Comparison of ENCODE assay signal across 25 cellular contexts in the genomic region with DNA sequence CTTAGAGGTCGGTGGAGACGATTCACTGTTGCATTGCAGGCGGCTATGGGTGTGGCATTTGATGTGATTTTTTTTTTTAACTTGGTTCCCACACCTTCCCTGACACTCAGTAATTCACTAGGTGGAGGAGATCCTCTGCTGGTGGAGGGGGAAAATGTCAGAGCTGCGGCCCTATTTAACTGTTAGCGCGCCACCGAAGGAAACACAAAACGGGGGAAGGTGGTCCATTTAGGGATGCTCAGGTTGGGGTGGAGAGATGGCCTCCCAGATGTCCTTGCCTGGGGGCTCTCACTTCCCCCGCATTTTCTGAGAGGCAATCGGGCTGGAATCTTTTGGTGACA. TPM values are rescaled to one million over a fixed set of nuclear protein-coding genes. Genes with fewer than 3 reads are reported as not detected.
A peak's percentile ranks its signal among the peaks of the same experiment; 100 is the strongest.
DNase-seq lines count a peak whose midpoint lies in the region; ATAC-seq, FAIRE-seq and TF ChIP-seq lines count a peak whose summit lies in the region.
"Had no signal": no experiment of that assay in that cellular context is flagged by ENCODE, and none has a peak within 500 bp of the region (broad histone marks: within the 10 kb centered on the region; RNA-seq: fewer than 3 reads in every experiment).

No MANE protein-coding gene starts in this region.

- WGBS in HepG2 (ENCODE audit: low lambda C conversion rate) = 20% methylated on average over 10 of the region's 10 CpGs
- 18% methylated on average over 8 of the region's 10 CpGs for WGBS in right lobe of liver (ENCODE audit: insufficient coverage, low coverage, low lambda C conversion rate, missing lambda C conversion rate)

- DNase-seq in HepG2 (ENCODE audit: low spot score) (no peak), right lobe of liver (no peak), NB4 (ENCODE audit: low read depth) (peak; percentile 22), SW 1271 (lab: John Stamatoyannopoulos, UW) (no peak)
- DNase-seq: activated CD4-positive, alpha-beta T cell treated with anti-CD3 and anti-CD28 coated beads for 4 hours; activated effector memory CD4-positive, alpha-beta T cell treated with anti-CD3 and anti-CD28 coated beads, Interleukin-2, amount 50 U/mL, for 16 hours; AML-193; anterior cingulate cortex; caudate nucleus; EL; HCEC 1CT; MG63; RPMI8226; stimulated activated naive CD4-positive, alpha-beta T cell treated with Interleukin-2 at 50 U/mL for 16 hours had no signal

- H3K4me2 ChIP-seq in HepG2 (ENCODE audit: low read depth, low read length) = no peak overlapping the region
- H3K4me2 ChIP-seq: hepatocyte had no signal

- H3K9me3 ChIP-seq in HepG2 (ENCODE audit: low read length) = no peaks in the 10 kb centered on the region
- H3K9me3 ChIP-seq in right lobe of liver = no peaks in the 10 kb centered on the region
- H3K9me3 ChIP-seq: MG63, neutrophil, tibial artery had no signal

- H3K4me3 ChIP-seq in HepG2 (replicated peaks in 1 of 3; ENCODE audit: insufficient read depth in 1 of 3, low read depth in 2 of 3, low read length in 3 of 3) (no peak overlapping the region), right lobe of liver (no peak overlapping the region), NB4 (ENCODE audit: low read depth, low read length) (no peak overlapping the region)
- H3K4me3 ChIP-seq: hepatocyte, MG63, tibial artery had no signal

- POLR2A ChIA-PET in HepG2 (lab: Yijun Ruan, JAX) = no interaction called here

- TF ChIP-seq POLR2A in HepG2 (IDR thresholded peaks at IDR 0.05; ENCODE audit: insufficient read depth in 1 of 2, low read depth in 2 of 2, low read length in 2 of 2) = no peak
- no peak for TF ChIP-seq POLR2A in right lobe of liver (IDR thresholded peaks at IDR 0.05)
- no peak for TF ChIP-seq POLR2A in NB4 (IDR thresholded peaks at IDR 0.05; ENCODE audit: extremely low read depth, insufficient read length)

- no peak for FAIRE-seq in HepG2 (lab: Jason Lieb, UNC)
- FAIRE-seq: TTC549 had no signal

- TF ChIP-seq CTCF in HepG2 (CRISPR knock-in tag; IDR thresholded peaks at IDR 0.05) (no peak), right lobe of liver (IDR thresholded peaks at IDR 0.05) (no peak), NB4 (IDR thresholded peaks at IDR 0.05; ENCODE audit: low read depth, low read length) (no peak), VCaP (conservative IDR thresholded peaks at IDR 0.05) (peak; percentile 42)

- no peaks in the 10 kb centered on the region for H3K79me2 ChIP-seq in HepG2 (ENCODE audit: insufficient read depth, low read length)
- H3K79me2 ChIP-seq: hepatocyte had no signal

- ATAC-seq in HepG2 (no peak), right lobe of liver (no peak), GM21723 (IDR thresholded peaks at IDR 0.05; ENCODE audit: unreplicated experiment) (no peak), HG03097 (IDR thresholded peaks at IDR 0.05; ENCODE audit: low FRiP score, unreplicated experiment) (no peak)

- TF ChIP-seq RAD21 in HepG2 (CRISPR knock-in tag; IDR thresholded peaks at IDR 0.05) = no peak

- H3K27ac ChIP-seq in HepG2 (ENCODE audit: extremely low read length, insufficient read depth, low read length) (no peak overlapping the region), right lobe of liver (no peak overlapping the region), VCaP (no peak overlapping the region)
- H3K27ac ChIP-seq: epithelial cell of prostate, hepatocyte, neutrophil, skin epidermis, tibial artery had no signal

- H2AFZ ChIP-seq in HepG2 (ENCODE audit: low read length) = no peak overlapping the region
- H2AFZ ChIP-seq: hepatocyte had no signal

- CTCF ChIA-PET in HepG2 (lab: Yijun Ruan, JAX; ENCODE audit: low intra/inter-chr PET ratio, low total read pairs) = no interaction called here

- H3K4me1 ChIP-seq in HepG2 (ENCODE audit: insufficient read depth, low read length) (peaks cover 27% of the 10 kb centered on the region), right lobe of liver (peaks cover 0 to 3% (median 0%) of the 10 kb centered on the region in 4 donors)

- no TSS peak for BruUV-seq in HepG2 (replicated peaks; lab: Mats Ljungman, UMichigan)

- in situ Hi-C loops in HepG2 (cut with HindIII; ENCODE audit: extremely low pct_ligation_motif_present, low pct_unique_long_range_greater_than_20kb) = no loop called here

- peaks cover 5% of the 10 kb centered on the region; the same call in 1 of the 2 replicates for H4K20me1 ChIP-seq in HepG2 (ENCODE audit: insufficient read depth, low read length)

- H3K27me3 ChIP-seq in HepG2 (ENCODE audit: control insufficient read depth in 1 of 2, insufficient read depth in 2 of 2, low read length in 2 of 2) (peaks cover 16 to 87% of the 10 kb centered on the region in 2 experiments), right lobe of liver (peaks cover 10 to 65% of the 10 kb centered on the region in 2 donors)
- H3K27me3 ChIP-seq: MG63 had no signal

- H3K36me3 ChIP-seq in HepG2 (replicated peaks in 1 of 2; ENCODE audit: control insufficient read depth in 1 of 2, insufficient read depth in 2 of 2, low read length in 2 of 2) (no peaks in the 10 kb centered on the region), right lobe of liver (no peaks in the 10 kb centered on the region)
- H3K36me3 ChIP-seq: neutrophil, tibial artery had no signal

- intact Hi-C loops in HepG2 (cut with micrococcal nuclease; ENCODE audit: unreplicated experiment) = no loop called here
- intact Hi-C loops in right lobe of liver (cut with DNase I) = no loop called here

- no peak for TF ChIP-seq EP300 in HepG2 (IDR thresholded peaks at IDR 0.05; ENCODE audit: low read depth in 2 of 2, low read length in 2 of 2)
- no peak for TF ChIP-seq EP300 in HepG2 (CRISPR knock-in tag; IDR thresholded peaks at IDR 0.05; ENCODE audit: borderline replicate concordance)

- no peak overlapping the region for H3K9ac ChIP-seq in HepG2 (ENCODE audit: insufficient read depth, low read depth, low read length)

RNA-seq across cellular contexts. Expression of gene HOXC12, which starts 4.3 kb away (rescaled TPM):
- not detected in 2 replicates for total RNA-seq in HepG2 (2016; rRNA removed; fragmentation: Illumina TruSeq; extraction: Trizol)
- total RNA-seq in HepG2 (2016; cell fraction: cytosol; rRNA removed; fragmentation: Illumina TruSeq; extraction: Trizol; ENCODE audit: low read depth) = not detected in 2 replicates
- total RNA-seq in HepG2 (2016; cell fraction: insoluble cytoplasmic fraction; rRNA removed; fragmentation: Illumina TruSeq; extraction: Trizol) = not detected in 2 replicates
- not detected in 2 replicates for total RNA-seq in HepG2 (2016; cell fraction: membrane; rRNA removed; fragmentation: Illumina TruSeq; extraction: Trizol)
- not detected in 2 replicates for total RNA-seq in HepG2 (2016; cell fraction: nucleus; rRNA removed; fragmentation: Illumina TruSeq; extraction: Trizol)
- polyA plus RNA-seq in HepG2 (2011; rRNA removed) = not detected in 2 replicates
- not detected in 2 replicates for polyA plus RNA-seq in HepG2 (2011; cell fraction: cytosol; rRNA removed)
- polyA plus RNA-seq in HepG2 (2011; cell fraction: nucleus; rRNA removed) = not detected in 2 replicates
- polyA plus RNA-seq in HepG2 (2012) = not detected in 2 replicates
- polyA plus RNA-seq in HepG2 (2016; cell fraction: cytosol; fragmentation: Illumina TruSeq; extraction: Trizol; ENCODE audit: low read depth) = not detected in 2 replicates
- polyA plus RNA-seq in HepG2 (2016; cell fraction: insoluble cytoplasmic fraction; fragmentation: Illumina TruSeq; extraction: Trizol; ENCODE audit: low read depth) = not detected in 2 replicates
- polyA plus RNA-seq in HepG2 (2016; cell fraction: membrane; fragmentation: Illumina TruSeq; extraction: Trizol; ENCODE audit: low read depth) = not detected in 2 replicates
- not detected in 2 replicates for polyA plus RNA-seq in HepG2 (2016; cell fraction: nucleus; fragmentation: Illumina TruSeq; extraction: Trizol; ENCODE audit: insufficient read depth, low read depth)
- not detected in 2 replicates for polyA minus RNA-seq in HepG2 (2011; rRNA and poly(A)+ RNA removed; ENCODE audit: low replicate concordance)
- not detected in 2 replicates for polyA minus RNA-seq in HepG2 (2011; cell fraction: cytosol; rRNA and poly(A)+ RNA removed)
- not detected in 2 replicates for polyA minus RNA-seq in HepG2 (2011; cell fraction: nucleus; rRNA and poly(A)+ RNA removed)
- total RNA-seq in right lobe of liver = not detected
- total RNA-seq: dermis microvascular lymphatic vessel endothelial cell, hepatocyte, pulmonary artery endothelial cell had no signal
- polyA plus RNA-seq: hepatocyte had no signal

RNA-seq across cellular contexts. Expression of gene HOXC13, which starts 11.8 kb away (rescaled TPM):
- total RNA-seq in HepG2 (2016; rRNA removed; fragmentation: Illumina TruSeq; extraction: Trizol) = 0.07 TPM in 2 replicates
- not detected in 2 replicates for total RNA-seq in HepG2 (2016; cell fraction: cytosol; rRNA removed; fragmentation: Illumina TruSeq; extraction: Trizol; ENCODE audit: low read depth)
- total RNA-seq in HepG2 (2016; cell fraction: insoluble cytoplasmic fraction; rRNA removed; fragmentation: Illumina TruSeq; extraction: Trizol) = not detected in 2 replicates
- total RNA-seq in HepG2 (2016; cell fraction: membrane; rRNA removed; fragmentation: Illumina TruSeq; extraction: Trizol) = 0.10 TPM in 1 of 2 replicates, not detected in the other
- not detected in 2 replicates for total RNA-seq in HepG2 (2016; cell fraction: nucleus; rRNA removed; fragmentation: Illumina TruSeq; extraction: Trizol)
- polyA plus RNA-seq in HepG2 (2011; rRNA removed) = not detected in 2 replicates
- polyA plus RNA-seq in HepG2 (2011; cell fraction: cytosol; rRNA removed) = not detected in 2 replicates
- polyA plus RNA-seq in HepG2 (2011; cell fraction: nucleus; rRNA removed) = not detected in 2 replicates
- polyA plus RNA-seq in HepG2 (2012) = not detected in 2 replicates
- not detected in 2 replicates for polyA plus RNA-seq in HepG2 (2016; cell fraction: cytosol; fragmentation: Illumina TruSeq; extraction: Trizol; ENCODE audit: low read depth)
- polyA plus RNA-seq in HepG2 (2016; cell fraction: insoluble cytoplasmic fraction; fragmentation: Illumina TruSeq; extraction: Trizol; ENCODE audit: low read depth) = not detected in 2 replicates
- polyA plus RNA-seq in HepG2 (2016; cell fraction: membrane; fragmentation: Illumina TruSeq; extraction: Trizol; ENCODE audit: low read depth) = not detected in 2 replicates
- polyA plus RNA-seq in HepG2 (2016; cell fraction: nucleus; fragmentation: Illumina TruSeq; extraction: Trizol; ENCODE audit: insufficient read depth, low read depth) = not detected in 2 replicates
- 0.10 and 9.6 TPM in 2 replicates for polyA minus RNA-seq in HepG2 (2011; rRNA and poly(A)+ RNA removed; ENCODE audit: low replicate concordance)
- polyA minus RNA-seq in HepG2 (2011; cell fraction: cytosol; rRNA and poly(A)+ RNA removed) = not detected in 2 replicates
- polyA minus RNA-seq in HepG2 (2011; cell fraction: nucleus; rRNA and poly(A)+ RNA removed) = not detected in 2 replicates
- total RNA-seq in right lobe of liver = not detected
- total RNA-seq: dermis microvascular lymphatic vessel endothelial cell, pulmonary artery endothelial cell had no signal

RNA-seq across cellular contexts. Expression of gene HOXC11, which starts 22.5 kb away (rescaled TPM):
- not detected in 2 replicates for total RNA-seq in HepG2 (2016; rRNA removed; fragmentation: Illumina TruSeq; extraction: Trizol)
- not detected in 2 replicates for total RNA-seq in HepG2 (2016; cell fraction: cytosol; rRNA removed; fragmentation: Illumina TruSeq; extraction: Trizol; ENCODE audit: low read depth)
- not detected in 2 replicates for total RNA-seq in HepG2 (2016; cell fraction: insoluble cytoplasmic fraction; rRNA removed; fragmentation: Illumina TruSeq; extraction: Trizol)
- not detected in 2 replicates for total RNA-seq in HepG2 (2016; cell fraction: membrane; rRNA removed; fragmentation: Illumina TruSeq; extraction: Trizol)
- total RNA-seq in HepG2 (2016; cell fraction: nucleus; rRNA removed; fragmentation: Illumina TruSeq; extraction: Trizol) = not detected in 2 replicates
- not detected in 2 replicates for polyA plus RNA-seq in HepG2 (2011; rRNA removed)
- polyA plus RNA-seq in HepG2 (2011; cell fraction: cytosol; rRNA removed) = not detected in 2 replicates
- polyA plus RNA-seq in HepG2 (2011; cell fraction: nucleus; rRNA removed) = not detected in 2 replicates
- polyA plus RNA-seq in HepG2 (2012) = not detected in 2 replicates
- not detected in 2 replicates for polyA plus RNA-seq in HepG2 (2016; cell fraction: cytosol; fragmentation: Illumina TruSeq; extraction: Trizol; ENCODE audit: low read depth)
- polyA plus RNA-seq in HepG2 (2016; cell fraction: insoluble cytoplasmic fraction; fragmentation: Illumina TruSeq; extraction: Trizol; ENCODE audit: low read depth) = not detected in 2 replicates
- not detected in 2 replicates for polyA plus RNA-seq in HepG2 (2016; cell fraction: membrane; fragmentation: Illumina TruSeq; extraction: Trizol; ENCODE audit: low read depth)
- polyA plus RNA-seq in HepG2 (2016; cell fraction: nucleus; fragmentation: Illumina TruSeq; extraction: Trizol; ENCODE audit: insufficient read depth, low read depth) = not detected in 2 replicates
- polyA minus RNA-seq in HepG2 (2011; rRNA and poly(A)+ RNA removed; ENCODE audit: low replicate concordance) = 8.8 TPM in 1 of 2 replicates, not detected in the other
- 0.30 TPM in 1 of 2 replicates, not detected in the other for polyA minus RNA-seq in HepG2 (2011; cell fraction: cytosol; rRNA and poly(A)+ RNA removed)
- 0.13 TPM in 1 of 2 replicates, not detected in the other for polyA minus RNA-seq in HepG2 (2011; cell fraction: nucleus; rRNA and poly(A)+ RNA removed)
- not detected for total RNA-seq in right lobe of liver
- total RNA-seq: dermis microvascular lymphatic vessel endothelial cell, pulmonary artery endothelial cell had no signal

RNA-seq across cellular contexts. Expression of gene HOTAIR, which starts 24.3 kb away (rescaled TPM):
- total RNA-seq in HepG2 (2016; rRNA removed; fragmentation: Illumina TruSeq; extraction: Trizol) (not detected in 2 replicates), right lobe of liver (not detected)
- not detected in 2 replicates for total RNA-seq in HepG2 (2016; cell fraction: cytosol; rRNA removed; fragmentation: Illumina TruSeq; extraction: Trizol; ENCODE audit: low read depth)
- not detected in 2 replicates for total RNA-seq in HepG2 (2016; cell fraction: insoluble cytoplasmic fraction; rRNA removed; fragmentation: Illumina TruSeq; extraction: Trizol)
- total RNA-seq in HepG2 (2016; cell fraction: membrane; rRNA removed; fragmentation: Illumina TruSeq; extraction: Trizol) = not detected in 2 replicates
- total RNA-seq in HepG2 (2016; cell fraction: nucleus; rRNA removed; fragmentation: Illumina TruSeq; extraction: Trizol) = not detected in 2 replicates
- not detected in 2 replicates for polyA plus RNA-seq in HepG2 (2011; rRNA removed)
- polyA plus RNA-seq in HepG2 (2011; cell fraction: cytosol; rRNA removed) = not detected in 2 replicates
- not detected in 2 replicates for polyA plus RNA-seq in HepG2 (2011; cell fraction: nucleus; rRNA removed)
- polyA plus RNA-seq in HepG2 (2012) = not detected in 2 replicates
- not detected in 2 replicates for polyA plus RNA-seq in HepG2 (2016; cell fraction: cytosol; fragmentation: Illumina TruSeq; extraction: Trizol; ENCODE audit: low read depth)
- not detected in 2 replicates for polyA plus RNA-seq in HepG2 (2016; cell fraction: insoluble cytoplasmic fraction; fragmentation: Illumina TruSeq; extraction: Trizol; ENCODE audit: low read depth)
- not detected in 2 replicates for polyA plus RNA-seq in HepG2 (2016; cell fraction: membrane; fragmentation: Illumina TruSeq; extraction: Trizol; ENCODE audit: low read depth)
- polyA plus RNA-seq in HepG2 (2016; cell fraction: nucleus; fragmentation: Illumina TruSeq; extraction: Trizol; ENCODE audit: insufficient read depth, low read depth) = not detected in 2 replicates
- polyA minus RNA-seq in HepG2 (2011; rRNA and poly(A)+ RNA removed; ENCODE audit: low replicate concordance) = 0.84 TPM in 1 of 2 replicates, not detected in the other
- not detected in 2 replicates for polyA minus RNA-seq in HepG2 (2011; cell fraction: cytosol; rRNA and poly(A)+ RNA removed)
- not detected in 2 replicates for polyA minus RNA-seq in HepG2 (2011; cell fraction: nucleus; rRNA and poly(A)+ RNA removed)
- total RNA-seq: dermis microvascular lymphatic vessel endothelial cell, pulmonary artery endothelial cell had no signal

RNA-seq across cellular contexts. Expression of gene HOXC10, which starts 34.5 kb away (rescaled TPM):
- not detected in 2 replicates for total RNA-seq in HepG2 (2016; rRNA removed; fragmentation: Illumina TruSeq; extraction: Trizol)
- total RNA-seq in HepG2 (2016; cell fraction: cytosol; rRNA removed; fragmentation: Illumina TruSeq; extraction: Trizol; ENCODE audit: low read depth) = not detected in 2 replicates
- total RNA-seq in HepG2 (2016; cell fraction: insoluble cytoplasmic fraction; rRNA removed; fragmentation: Illumina TruSeq; extraction: Trizol) = not detected in 2 replicates
- total RNA-seq in HepG2 (2016; cell fraction: membrane; rRNA removed; fragmentation: Illumina TruSeq; extraction: Trizol) = not detected in 2 replicates
- not detected in 2 replicates for total RNA-seq in HepG2 (2016; cell fraction: nucleus; rRNA removed; fragmentation: Illumina TruSeq; extraction: Trizol)
- polyA plus RNA-seq in HepG2 (2011; rRNA removed) = not detected in 2 replicates
- 0.17 TPM in 1 of 2 replicates, not detected in the other for polyA plus RNA-seq in HepG2 (2011; cell fraction: cytosol; rRNA removed)
- not detected in 2 replicates for polyA plus RNA-seq in HepG2 (2011; cell fraction: nucleus; rRNA removed)
- 0.35 TPM in 1 of 2 replicates, not detected in the other for polyA plus RNA-seq in HepG2 (2012)
- polyA plus RNA-seq in HepG2 (2016; cell fraction: cytosol; fragmentation: Illumina TruSeq; extraction: Trizol; ENCODE audit: low read depth) = not detected in 2 replicates
- polyA plus RNA-seq in HepG2 (2016; cell fraction: insoluble cytoplasmic fraction; fragmentation: Illumina TruSeq; extraction: Trizol; ENCODE audit: low read depth) = 0.19 TPM in 1 of 2 replicates, not detected in the other
- not detected in 2 replicates for polyA plus RNA-seq in HepG2 (2016; cell fraction: membrane; fragmentation: Illumina TruSeq; extraction: Trizol; ENCODE audit: low read depth)
- not detected in 2 replicates for polyA plus RNA-seq in HepG2 (2016; cell fraction: nucleus; fragmentation: Illumina TruSeq; extraction: Trizol; ENCODE audit: insufficient read depth, low read depth)
- polyA minus RNA-seq in HepG2 (2011; rRNA and poly(A)+ RNA removed; ENCODE audit: low replicate concordance) = 19.2 TPM in 1 of 2 replicates, not detected in the other
- polyA minus RNA-seq in HepG2 (2011; cell fraction: cytosol; rRNA and poly(A)+ RNA removed) = not detected in 2 replicates
- polyA minus RNA-seq in HepG2 (2011; cell fraction: nucleus; rRNA and poly(A)+ RNA removed) = 0.26 TPM in 1 of 2 replicates, not detected in the other
- not detected for total RNA-seq in right lobe of liver
- total RNA-seq: dermis microvascular lymphatic vessel endothelial cell, pulmonary artery endothelial cell had no signal
